Comparison of ENCODE assay signal across 10 cellular contexts in genomic region chr13:100506600-100507422, GRCh38.
DNase-seq lines count a peak whose midpoint lies in the region; ATAC-seq, FAIRE-seq and TF ChIP-seq lines count a peak whose summit lies in the region.
"Had no signal": no experiment of that assay in that cellular context is flagged by ENCODE, and none has a peak within 500 bp of the region (broad histone marks: within the 10 kb centered on the region; RNA-seq: fewer than 3 reads in every experiment).

No MANE protein-coding gene starts in this region.

- peak; percentile 58 for ATAC-seq in activated CD8-positive, alpha-beta memory T cell treated with anti-CD3 and anti-CD28 coated beads, Interleukin-2, amount 10 ng/mL, durations not matched to agents 7 days and 5 days

- H3F3A ChIP-seq in SK-N-SH (replicated peaks; ENCODE audit: insufficient read depth), result no peaks in the 10 kb centered on the region

- H3K79me2 ChIP-seq in SK-N-SH (ENCODE audit: insufficient read depth), result no peaks in the 10 kb centered on the region

- no peak for DNase-seq in activated CD8-positive, alpha-beta memory T cell treated with anti-CD3 and anti-CD28 coated beads, Interleukin-2, amount 10 ng/mL, durations not matched to agents 7 days and 5 days
- no peak for DNase-seq in activated CD8-positive, alpha-beta memory T cell treated with anti-CD3 and anti-CD28 coated beads, Interleukin-2, amount 50 U/mL, for 48 hours
- DNase-seq in KBM-7 (peak; percentile 33), SK-N-MC (ENCODE audit: low read depth, low spot score) (no peak), small intestine (peak; percentile 11), SK-N-SH (no peak), mesothelial cell of epicardium (ENCODE audit: low spot score in 2 of 2, unreplicated experiment in 2 of 2) (no peak)
- no peak for DNase-seq in stimulated activated CD4-positive, alpha-beta T cell treated with anti-CD3 and anti-CD28 coated beads, Interleukin-4, amount 100 ng/mL, for 4 hours
- DNase-seq: IMR-90, SHP77 had no signal

- TF ChIP-seq EP300 in SK-N-SH (IDR thresholded peaks at IDR 0.05; ENCODE audit: borderline replicate concordance in 1 of 2, low read depth in 1 of 2, low read length in 1 of 2), result no peak

- in situ Hi-C loops in KBM-7 (cut with MboI; ENCODE audit: low pct_unique_long_range_greater_than_20kb, low sequenced_read_pairs), result loop anchor here (25.0 kb wide), 1 partner anchor 270 kb away; no protein-coding TSS in a partner anchor

- H3K4me1 ChIP-seq in small intestine (ENCODE audit: control insufficient read depth in 2 of 2, insufficient read depth in 1 of 2, low read depth in 1 of 2, low read length in 1 of 2), result peaks cover 0 to 2% of the 10 kb centered on the region in 2 donors
- peaks cover 0 to 15% of the 10 kb centered on the region in 2 experiments; a peak in 3 of 4 replicates for H3K4me1 ChIP-seq in SK-N-SH (ENCODE audit: control insufficient read depth in 1 of 2, insufficient read depth in 2 of 2, low read depth in 1 of 2, low read length in 1 of 2)

- no peaks in the 10 kb centered on the region for H3K9me3 Mint-ChIP-seq in activated CD8-positive, alpha-beta memory T cell treated with anti-CD3 and anti-CD28 coated beads, Interleukin-2, amount 10 ng/mL, durations not matched to agents 7 days and 5 days (ENCODE audit: low read depth)
- H3K9me3 Mint-ChIP-seq in mesothelial cell of epicardium, result no peaks in the 10 kb centered on the region

- CTCF ChIA-PET in activated CD8-positive, alpha-beta memory T cell treated with anti-CD3 and anti-CD28 coated beads, Interleukin-2, amount 10 ng/mL, durations not matched to agents 7 days and 5 days (lab: Charles Lee), result interaction anchor here (0.8 to 1.2 kb wide), 7 partner anchors 8 to 850 kb away, joined by 3 to 5 read pairs (median 3); no protein-coding TSS in a partner anchor
- CTCF ChIA-PET in SK-N-SH (lab: Yijun Ruan, JAX), result no interaction called here

- peaks cover 39% of the 10 kb centered on the region for H3K4me1 Mint-ChIP-seq in activated CD8-positive, alpha-beta memory T cell treated with anti-CD3 and anti-CD28 coated beads, Interleukin-2, amount 10 ng/mL, durations not matched to agents 7 days and 5 days
- peaks cover 21% of the 10 kb centered on the region for H3K4me1 Mint-ChIP-seq in mesothelial cell of epicardium

- H3K4me3 Mint-ChIP-seq in activated CD8-positive, alpha-beta memory T cell treated with anti-CD3 and anti-CD28 coated beads, Interleukin-2, amount 10 ng/mL, durations not matched to agents 7 days and 5 days, result peak overlapping the region; percentile 75
- no peak overlapping the region for H3K4me3 Mint-ChIP-seq in mesothelial cell of epicardium

- WGBS in small intestine, 3 donors, result 45 to 58% (median 49%) methylated on average over 9 of the region's 9 CpGs
- WGBS in SK-N-SH (ENCODE audit: low lambda C conversion rate), result 96% methylated on average over 8 of the region's 9 CpGs

- H3K9ac ChIP-seq in SK-N-MC (ENCODE audit: insufficient read length) (no peak overlapping the region), SK-N-SH (no peak overlapping the region)

- no peaks in the 10 kb centered on the region for H4K20me1 ChIP-seq in SK-N-SH (ENCODE audit: insufficient read depth)

- H3K9me2 ChIP-seq in SK-N-SH, result no peaks in the 10 kb centered on the region

- peaks cover 8% of the 10 kb centered on the region for H3K36me3 Mint-ChIP-seq in activated CD8-positive, alpha-beta memory T cell treated with anti-CD3 and anti-CD28 coated beads, Interleukin-2, amount 10 ng/mL, durations not matched to agents 7 days and 5 days
- no peaks in the 10 kb centered on the region for H3K36me3 Mint-ChIP-seq in mesothelial cell of epicardium

- H3K9me3 ChIP-seq in SK-N-MC (ENCODE audit: low read depth, low read length) (no peaks in the 10 kb centered on the region), small intestine (ENCODE audit: control insufficient read depth, low read depth) (no peaks in the 10 kb centered on the region), SK-N-SH (no peaks in the 10 kb centered on the region)

- peak overlapping the region; percentile 92 for H3K27ac Mint-ChIP-seq in activated CD8-positive, alpha-beta memory T cell treated with anti-CD3 and anti-CD28 coated beads, Interleukin-2, amount 10 ng/mL, durations not matched to agents 7 days and 5 days
- H3K27ac Mint-ChIP-seq in mesothelial cell of epicardium, result no peak overlapping the region

- H3K4me2 ChIP-seq in SK-N-SH, result no peak overlapping the region

- H3K27me3 ChIP-seq in small intestine (ENCODE audit: control insufficient read depth in 2 of 2, insufficient read depth in 2 of 2, low read length in 2 of 2) (no peaks in the 10 kb centered on the region), SK-N-SH (ENCODE audit: insufficient read depth) (no peaks in the 10 kb centered on the region)

- no peaks in the 10 kb centered on the region for H3K36me3 ChIP-seq in SK-N-MC (ENCODE audit: insufficient read depth, low read length)
- no peaks in the 10 kb centered on the region for H3K36me3 ChIP-seq in small intestine (ENCODE audit: control insufficient read depth in 2 of 2, insufficient read depth in 2 of 2, low read length in 2 of 2)
- no peaks in the 10 kb centered on the region for H3K36me3 ChIP-seq in SK-N-SH (replicated peaks in 1 of 2; ENCODE audit: control insufficient read depth in 1 of 2, insufficient read depth in 2 of 2, low read length in 1 of 2)

- no peak overlapping the region for H3K4me3 ChIP-seq in SK-N-MC
- H3K4me3 ChIP-seq in small intestine (ENCODE audit: low read depth in 1 of 2, low read length in 2 of 2), result no peak overlapping the region
- no peak overlapping the region for H3K4me3 ChIP-seq in SK-N-SH (ENCODE audit: low read depth in 2 of 2, low read length in 1 of 2)

- H3K27ac ChIP-seq in SK-N-MC, result 0 out of 2 replicates have a peak overlapping the region, but pooled peaks have one; percentile 4
- no peak overlapping the region for H3K27ac ChIP-seq in small intestine (ENCODE audit: low read depth in 1 of 2, low read length in 1 of 2)
- no peak overlapping the region for H3K27ac ChIP-seq in SK-N-SH (ENCODE audit: low read depth in 2 of 2, low read length in 1 of 2)

- POLR2A ChIA-PET in SK-N-SH (lab: Yijun Ruan, JAX), result no interaction called here

- no peak for FAIRE-seq in small intestine (lab: Jason Lieb, UNC)

- no peak overlapping the region for H2AFZ ChIP-seq in SK-N-SH (ENCODE audit: low read depth)

- H3K27me3 Mint-ChIP-seq in activated CD8-positive, alpha-beta memory T cell treated with anti-CD3 and anti-CD28 coated beads, Interleukin-2, amount 10 ng/mL, durations not matched to agents 7 days and 5 days, result no peaks in the 10 kb centered on the region
- no peaks in the 10 kb centered on the region for H3K27me3 Mint-ChIP-seq in mesothelial cell of epicardium (ENCODE audit: low read depth)

- TF ChIP-seq CTCF in SK-N-SH (IDR thresholded peaks at IDR 0.05) (no peak), mesothelial cell of epicardium (IDR thresholded peaks at IDR 0.05; ENCODE audit: unreplicated experiment) (no peak)

- TF ChIP-seq RAD21 in SK-N-SH (IDR thresholded peaks at IDR 0.05; ENCODE audit: low read length), result no peak

TF ChIP-seq in SK-N-SH, 30 proteins besides CTCF, POLR2A, EP300 and RAD21:
- TF ChIP-seq ELF1 (IDR thresholded peaks at IDR 0.05) (no peak), YY1 (IDR thresholded peaks at IDR 0.05; ENCODE audit: low read depth) (no peak), RFX5 (IDR thresholded peaks at IDR 0.05; ENCODE audit: low read length) (no peak), TAF1 (IDR thresholded peaks at IDR 0.05; ENCODE audit: borderline replicate concordance, low read depth, low read length) (no peak), TEAD4 (IDR thresholded peaks at IDR 0.05; ENCODE audit: borderline replicate concordance, insufficient read depth) (no peak), MXI1 (IDR thresholded peaks at IDR 0.05; ENCODE audit: low read depth, low read length) (no peak), GATA2 (CRISPR knock-in tag; IDR thresholded peaks at IDR 0.05) (no peak), MEF2A (IDR thresholded peaks at IDR 0.05; ENCODE audit: borderline replicate concordance, low read depth) (no peak), USF1 (IDR thresholded peaks at IDR 0.05; ENCODE audit: borderline replicate concordance, low read depth) (no peak), CHD2 (IDR thresholded peaks at IDR 0.05; ENCODE audit: low read length, partially characterized antibody) (no peak), RXRA (IDR thresholded peaks at IDR 0.05; ENCODE audit: borderline replicate concordance, low read depth) (no peak)

Comparison
In these comparisons a context has a peak if more than half of its experiments do, and no peak if none do; other contexts are left out.
1. DNase-seq: peak in KBM-7 (single experiment) and small intestine (single experiment); none in activated CD8-positive, alpha-beta memory T cell treated with anti-CD3 and anti-CD28 coated beads, Interleukin-2, amount 10 ng/mL, durations not matched to agents 7 days and 5 days (single experiment), activated CD8-positive, alpha-beta memory T cell treated with anti-CD3 and anti-CD28 coated beads, Interleukin-2, amount 50 U/mL, for 48 hours (single experiment), SK-N-MC (single experiment), stimulated activated CD4-positive, alpha-beta T cell treated with anti-CD3 and anti-CD28 coated beads, Interleukin-4, amount 100 ng/mL, for 4 hours (0 of 2), SK-N-SH (single experiment) and mesothelial cell of epicardium (0 of 2).